Comparison of ENCODE assay signal across 8 cellular contexts in genomic region chr5:132419517-132420468, GRCh38.
DNase-seq lines count a peak whose midpoint lies in the region; ATAC-seq, FAIRE-seq and TF ChIP-seq lines count a peak whose summit lies in the region.
"Had no signal": no experiment of that assay in that cellular context is flagged by ENCODE, and none has a peak within 500 bp of the region (broad histone marks: within the 10 kb centered on the region; RNA-seq: fewer than 3 reads in every experiment).

No MANE protein-coding gene starts in this region.

- H3K27me3 ChIP-seq in RWPE2 (ENCODE audit: insufficient read depth, poor library complexity, severe bottlenecking) (no peaks in the 10 kb centered on the region), neuron (ENCODE audit: insufficient read depth, low read length) (no peaks in the 10 kb centered on the region)

- peaks cover 62% of the 10 kb centered on the region for H3K4me1 ChIP-seq in RWPE2 (ENCODE audit: insufficient read depth, poor library complexity, severe bottlenecking)
- peaks cover 12% of the 10 kb centered on the region for H3K4me1 ChIP-seq in neuron (ENCODE audit: insufficient read depth, low read length)

- peak overlapping the region; percentile 32 for H3K27ac ChIP-seq in RWPE2 (ENCODE audit: poor library complexity, severe bottlenecking)

- peaks cover 3% of the 10 kb centered on the region; the same call in 1 of the 2 replicates for H3K36me3 ChIP-seq in RWPE2 (ENCODE audit: low read depth)
- H3K36me3 ChIP-seq in neuron (ENCODE audit: insufficient read depth, low read length): no peaks in the 10 kb centered on the region

- H3K9me3 ChIP-seq in RWPE2 (ENCODE audit: severe bottlenecking) (no peaks in the 10 kb centered on the region), neuron (ENCODE audit: low read length) (no peaks in the 10 kb centered on the region)

- DNase-seq in Kasumi-1 (lab: John Stamatoyannopoulos, UW): peak; percentile 75 to 79
- DNase-seq in RWPE2 (ENCODE audit: low spot score): no peak
- peak; percentile 62 for DNase-seq in activated gamma-delta T cell treated with Interleukin-2 at 50 U/mL for 16 hours
- DNase-seq in foreskin fibroblast: peak; percentile 63 to 88
- peak; percentile 89 for DNase-seq in urothelium cell line (ENCODE audit: low spot score)

- peak; percentile 80 for TF ChIP-seq CTCF in GM12872 (IDR thresholded peaks at IDR 0.05; ENCODE audit: insufficient read depth, low read depth, low read length)
- peak; percentile 99 for TF ChIP-seq CTCF in RWPE2 (IDR thresholded peaks at IDR 0.05; ENCODE audit: poor library complexity, severe bottlenecking)
- peak; percentile 85 for TF ChIP-seq CTCF in foreskin fibroblast (IDR thresholded peaks at IDR 0.05; ENCODE audit: low read depth, low read length)

- peak overlapping the region; percentile 85 for H2AFZ ChIP-seq in neuron (ENCODE audit: low read depth, low read length)

- peak; percentile 61 for ATAC-seq in RWPE2 (ENCODE audit: low read depth)

- H3K4me3 ChIP-seq in RWPE2 (ENCODE audit: severe bottlenecking) (no peak overlapping the region), foreskin fibroblast (ENCODE audit: low read depth in 1 of 2, low read length in 2 of 2) (no peak overlapping the region), neuron (ENCODE audit: low read length) (peak overlapping the region; percentile 41)

- no peak for FAIRE-seq in urothelium cell line (lab: Jason Lieb, UNC)
- FAIRE-seq: islet of Langerhans had no signal
